In genomic region chr2:72143441-72144356, GRCh38 we compare ENCODE assay signal across 8 cellular contexts. TPM values are rescaled to one million over a fixed set of nuclear protein-coding genes. Genes with fewer than 3 reads are reported as not detected.
DNase-seq lines count a peak whose midpoint lies in the region; ATAC-seq and TF ChIP-seq lines count a peak whose summit lies in the region.

No MANE protein-coding gene starts in this region.

- peak overlapping the region; percentile 69 for H3K27ac ChIP-seq in skeletal muscle tissue (ENCODE audit: low read depth, low read length)

- H3K27me3 ChIP-seq in HAP-1 (ENCODE audit: low read depth): no peaks in the 10 kb centered on the region
- H3K27me3 ChIP-seq in skeletal muscle tissue (ENCODE audit: control insufficient read depth in 3 of 3, insufficient read depth in 3 of 3, low read length in 3 of 3): peaks cover 10 to 39% (median 31%) of the 10 kb centered on the region in 3 donors

- ATAC-seq in left colon (peak; percentile 6), HG02623 (IDR thresholded peaks at IDR 0.05; ENCODE audit: unreplicated experiment) (no peak)
- ATAC-seq in activated CD4-positive, alpha-beta T cell treated with anti-CD3 and anti-CD28 coated beads for 36 hours: no peak

- CTCF ChIA-PET in activated CD4-positive, alpha-beta T cell treated with anti-CD3 and anti-CD28 coated beads for 36 hours (lab: Charles Lee): interaction anchor here (0.9 kb wide), 1 partner anchor 220 kb away, joined by 3 read pairs; no protein-coding TSS in a partner anchor

- DNase-seq in HAP-1 (ENCODE audit: low spot score in 2 of 2) (peak in 1 of 2 experiments; percentile 36), astrocyte of the cerebellum (ENCODE audit: low read depth) (no peak), left colon (peak in 1 of 2 donors; percentile 26), NCI-H1105 (lab: John Stamatoyannopoulos, UW) (no peak)
- DNase-seq in stimulated activated CD4-positive, alpha-beta T cell treated with anti-CD3 and anti-CD28 coated beads, Interleukin-2, amount 100 ng/mL, for 48 hours: no peak
- no peak for DNase-seq in activated CD4-positive, alpha-beta T cell treated with anti-CD3 and anti-CD28 coated beads for 36 hours

- intact Hi-C loops in left colon (cut with DNase I, micrococcal nuclease): loop anchor here in 1 of 2 donors (10.0 kb wide), 1 partner anchor 589 kb away; no protein-coding TSS in a partner anchor
- intact Hi-C loops in activated CD4-positive, alpha-beta T cell treated with anti-CD3 and anti-CD28 coated beads for 36 hours (cut with DNase I, micrococcal nuclease): loop anchor here (10.0 kb wide), 2 partner anchors 601 to 1151 kb away; partner anchors contain the start of gene EGR4 (in 1 of the 2)

- H3K27me3 Mint-ChIP-seq in activated CD4-positive, alpha-beta T cell treated with anti-CD3 and anti-CD28 coated beads for 36 hours: peaks cover 42% of the 10 kb centered on the region

- H3K36me3 ChIP-seq in HAP-1 (replicated peaks) (no peaks in the 10 kb centered on the region), skeletal muscle tissue (ENCODE audit: control insufficient read depth in 3 of 3, insufficient read depth in 3 of 3, low read length in 3 of 3) (no peaks in the 10 kb centered on the region)

- no peak for TF ChIP-seq CTCF in astrocyte of the cerebellum (IDR thresholded peaks at IDR 0.05; ENCODE audit: low read depth, low read length, missing control alignments)

- H3K36me3 Mint-ChIP-seq in activated CD4-positive, alpha-beta T cell treated with anti-CD3 and anti-CD28 coated beads for 36 hours (ENCODE audit: low read depth): no peaks in the 10 kb centered on the region

- POLR2A ChIA-PET in activated CD4-positive, alpha-beta T cell treated with anti-CD3 and anti-CD28 coated beads for 36 hours (lab: Charles Lee): no interaction called here

- no peak overlapping the region for H3K27ac Mint-ChIP-seq in activated CD4-positive, alpha-beta T cell treated with anti-CD3 and anti-CD28 coated beads for 36 hours

- H3K4me1 ChIP-seq in HAP-1 (peaks cover 15% of the 10 kb centered on the region), skeletal muscle tissue (ENCODE audit: control insufficient read depth in 3 of 3, insufficient read depth in 3 of 3, low read length in 3 of 3) (peaks cover 58 to 67% (median 60%) of the 10 kb centered on the region in 3 donors)

- peak overlapping the region; percentile 53 for H3K4me3 ChIP-seq in HAP-1
- peak overlapping the region; percentile 10 for H3K4me3 ChIP-seq in astrocyte of the cerebellum (ENCODE audit: low read depth, low read length)
- H3K4me3 ChIP-seq in skeletal muscle tissue (ENCODE audit: low read length in 3 of 3): peak overlapping the region; percentile 36 to 63 (median 49)

- H3K9me3 ChIP-seq in HAP-1: no peaks in the 10 kb centered on the region
- no peaks in the 10 kb centered on the region for H3K9me3 ChIP-seq in skeletal muscle tissue (ENCODE audit: control insufficient read depth in 3 of 3, low read length in 3 of 3)

- H3K9ac ChIP-seq in skeletal muscle tissue (ENCODE audit: low read depth in 1 of 3, low read length in 3 of 3): peak overlapping the region in 2 of 3 donors; percentile 64 to 83

- H3K4me3 Mint-ChIP-seq in activated CD4-positive, alpha-beta T cell treated with anti-CD3 and anti-CD28 coated beads for 36 hours: no peak overlapping the region

- peaks cover 29% of the 10 kb centered on the region for H3K4me1 Mint-ChIP-seq in activated CD4-positive, alpha-beta T cell treated with anti-CD3 and anti-CD28 coated beads for 36 hours

- H3K9me3 Mint-ChIP-seq in activated CD4-positive, alpha-beta T cell treated with anti-CD3 and anti-CD28 coated beads for 36 hours (ENCODE audit: low read depth): no peaks in the 10 kb centered on the region

- in situ Hi-C loops in HAP-1 (cut with MboI; ENCODE audit: low sequenced_read_pairs): no loop called here
- in situ Hi-C loops in astrocyte of the cerebellum (cut with HindIII; ENCODE audit: low sequenced_read_pairs): loop anchor here (25.0 kb wide), 1 partner anchor 331 kb away; no protein-coding TSS in a partner anchor

RNA-seq across cellular contexts. Expression of gene CYP26B1, which starts 4.0 kb away (rescaled TPM):
- total RNA-seq in left colon: 1 to 10 TPM; 1.6 to 2.1 TPM
- total RNA-seq in skeletal muscle tissue: 6.8 TPM
- total RNA-seq in activated CD4-positive, alpha-beta T cell treated with anti-CD3 and anti-CD28 coated beads for 36 hours: not detected
